ENCODE assay signal across 12 cellular contexts in the genomic region with DNA sequence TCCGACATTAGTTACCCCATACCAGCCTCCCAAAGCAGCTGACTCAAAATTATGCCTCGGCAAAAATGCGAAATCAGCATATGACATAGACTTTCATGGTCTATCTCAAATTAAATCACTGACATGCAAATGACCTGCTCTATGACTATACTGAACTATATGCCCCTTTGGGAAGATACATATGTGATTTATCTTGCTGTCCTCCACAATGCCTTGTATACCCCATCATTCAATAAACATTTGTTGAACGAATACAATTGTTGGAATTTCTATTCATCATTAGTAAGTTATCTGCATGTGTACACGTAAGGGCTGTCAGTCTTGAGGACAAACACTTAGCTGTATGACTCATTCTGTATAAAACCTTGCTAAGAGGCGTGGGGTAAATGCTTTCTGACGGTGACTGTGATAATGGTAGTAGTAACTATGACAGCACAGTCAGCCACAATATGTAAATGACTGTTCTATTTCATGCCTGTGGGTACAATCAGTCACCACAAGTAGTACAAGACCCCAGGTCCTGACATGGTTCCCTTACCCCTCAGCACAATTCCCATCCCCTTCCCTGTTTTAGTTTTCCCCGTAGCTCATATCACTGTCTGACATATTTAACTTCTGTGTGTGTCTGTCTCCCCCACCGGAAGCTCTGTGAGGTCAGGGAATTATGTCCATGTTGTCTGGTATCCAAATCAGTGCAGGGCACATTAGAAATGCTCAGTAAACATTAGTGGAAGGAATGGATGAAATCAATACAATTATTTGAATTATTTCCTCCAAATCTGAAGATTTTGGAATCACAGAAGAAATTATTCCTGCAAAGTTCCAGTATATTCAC. TPM values are rescaled to one million over a fixed set of nuclear protein-coding genes. Genes with fewer than 3 reads are reported as not detected.
A peak's percentile ranks its signal among the peaks of the same experiment; 100 is the strongest.
DNase-seq lines count a peak whose midpoint lies in the region; ATAC-seq, FAIRE-seq and TF ChIP-seq lines count a peak whose summit lies in the region.
"Had no signal": no experiment of that assay in that cellular context is flagged by ENCODE, and none has a peak within 500 bp of the region (broad histone marks: within the 10 kb centered on the region; RNA-seq: fewer than 3 reads in every experiment).

No MANE protein-coding gene starts in this region.

- no peaks in the 10 kb centered on the region for H3K36me3 ChIP-seq in small intestine (ENCODE audit: control insufficient read depth in 2 of 2, insufficient read depth in 2 of 2, low read length in 2 of 2)

- TF ChIP-seq CTCF in fibroblast of villous mesenchyme (IDR thresholded peaks at IDR 0.05; ENCODE audit: insufficient read depth, low read depth, low read length) = no peak

- WGBS in small intestine, 3 donors = 31 to 59% (median 44%) methylated on average over 9 of the region's 9 CpGs

- peaks cover 0 to 4% of the 10 kb centered on the region in 2 donors for H3K4me1 ChIP-seq in small intestine (ENCODE audit: control insufficient read depth in 2 of 2, insufficient read depth in 1 of 2, low read depth in 1 of 2, low read length in 1 of 2)

- H3K27me3 ChIP-seq in small intestine (ENCODE audit: control insufficient read depth in 2 of 2, insufficient read depth in 2 of 2, low read length in 2 of 2) = no peaks in the 10 kb centered on the region

- H3K27ac ChIP-seq in small intestine (ENCODE audit: low read depth in 1 of 2, low read length in 1 of 2) = peak overlapping the region in 1 of 2 donors; percentile 17

- DNase-seq in NCI-H2107 treated with DMSO at 0.1 percent for 48 hours (lab: John Stamatoyannopoulos, UW; ENCODE audit: unreplicated experiment) (peak; percentile 46), NCI-H2107 (lab: John Stamatoyannopoulos, UW) (no peak), NCI-H69 (lab: John Stamatoyannopoulos, UW) (peak; percentile 51), fibroblast of villous mesenchyme (ENCODE audit: low read depth) (peak; percentile 79), small intestine (peak; percentile 83), NCI-H1694 treated with DMSO at 0.1 percent for 48 hours (lab: John Stamatoyannopoulos, UW) (no peak), occipital lobe (lab: John Stamatoyannopoulos, UW) (no peak)
- DNase-seq: ACHN, activated B cell treated with CpG ODN at 0.5 μM for 24 hours, Karpas-422 had no signal

- H3K4me3 ChIP-seq in fibroblast of villous mesenchyme (ENCODE audit: low read depth, low read length) (no peak overlapping the region), small intestine (ENCODE audit: low read depth in 1 of 2, low read length in 2 of 2) (no peak overlapping the region)

- no peak for FAIRE-seq in small intestine (lab: Jason Lieb, UNC)
- FAIRE-seq: GM19239 had no signal

- H3K9me3 ChIP-seq in small intestine (ENCODE audit: control insufficient read depth, low read depth) = no peaks in the 10 kb centered on the region

- no peak for ATAC-seq in HG03175 (IDR thresholded peaks at IDR 0.05; ENCODE audit: unreplicated experiment)

RNA-seq across cellular contexts. Expression of gene STXBP6, which starts 42.8 kb away (rescaled TPM):
- total RNA-seq in fibroblast of villous mesenchyme = 2.9 and 4.7 TPM in 2 replicates
- 10 to 100 TPM; 12.7 to 53.7 (median 23.2) TPM for polyA plus RNA-seq in small intestine
- 11.9 TPM for total RNA-seq in occipital lobe

Comparison
In these comparisons a context has a peak if more than half of its experiments do, and no peak if none do; other contexts are left out.
1. DNase-seq: peak in NCI-H2107 treated with DMSO at 0.1 percent for 48 hours (single experiment), NCI-H69 (single experiment), fibroblast of villous mesenchyme (single experiment) and small intestine (single experiment); none in NCI-H2107 (single experiment), NCI-H1694 treated with DMSO at 0.1 percent for 48 hours (single experiment) and occipital lobe (single experiment).